ENCODE assay signal across 8 cellular contexts in genomic region chr15:50910426-50910795, GRCh38. TPM values are rescaled to one million over a fixed set of nuclear protein-coding genes. Genes with fewer than 3 reads are reported as not detected.
DNase-seq lines count a peak whose midpoint lies in the region; ATAC-seq and TF ChIP-seq lines count a peak whose summit lies in the region.
"Not testable (repeated sequence)": the region's sequence is repeated elsewhere in the genome, so short reads cannot be mapped to it uniquely, and the experiment has no call there.

No MANE protein-coding gene starts in this region.

- peak; percentile 30 for ATAC-seq in esophagus mucosa
- ATAC-seq in sciatic nerve, result peak; percentile 19

- H2AFZ ChIP-seq in ACC112 (ENCODE audit: low read length, unreplicated experiment); Loucy (ENCODE audit: low read length): not testable (repeated sequence)

- not testable (repeated sequence) for H3K36me3 ChIP-seq in ACC112 (ENCODE audit: insufficient read depth, low read length); Loucy (ENCODE audit: insufficient read depth, low read length)
- peaks cover 43% of the 10 kb centered on the region for H3K36me3 ChIP-seq in DOHH2 (ENCODE audit: control insufficient read depth, low read length)

- not testable (repeated sequence) for H3F3A ChIP-seq in DOHH2 (ENCODE audit: control insufficient read depth, insufficient read depth); Loucy (ENCODE audit: low read depth)

- peak overlapping the region; percentile 84 for H3K4me3 Mint-ChIP-seq in activated CD4-positive, alpha-beta T cell treated with anti-CD3 and anti-CD28 coated beads, Interleukin-2, amount 10 ng/mL, durations not matched to agents 7 days and 5 days

- peaks cover 20% of the 10 kb centered on the region for H3K4me1 Mint-ChIP-seq in activated CD4-positive, alpha-beta T cell treated with anti-CD3 and anti-CD28 coated beads, Interleukin-2, amount 10 ng/mL, durations not matched to agents 7 days and 5 days

- not testable (repeated sequence) for H3K27me3 Mint-ChIP-seq in activated CD4-positive, alpha-beta T cell treated with anti-CD3 and anti-CD28 coated beads, Interleukin-2, amount 10 ng/mL, durations not matched to agents 7 days and 5 days

- not testable (repeated sequence) for DNase-seq in activated CD4-positive, alpha-beta T cell treated with anti-CD3 and anti-CD28 coated beads, Interleukin-2, amount 10 ng/mL, durations not matched to agents 7 days and 5 days; sciatic nerve (ENCODE audit: low spot score)
- peak; percentile 70 for DNase-seq in astrocyte of the hippocampus (ENCODE audit: low read depth, low spot score)
- DNase-seq in kidney tubule cell (ENCODE audit: low spot score), result peak; percentile 70

- H3K27ac ChIP-seq in ACC112 (ENCODE audit: low read depth, low read length), result peak overlapping the region; percentile 96
- not testable (repeated sequence) for H3K27ac ChIP-seq in DOHH2 (ENCODE audit: low read depth, low read length)

- peaks cover 23% of the 10 kb centered on the region for H3K4me1 ChIP-seq in ACC112 (ENCODE audit: control insufficient read depth, insufficient read depth, low read length, unreplicated experiment)
- peaks cover 30% of the 10 kb centered on the region for H3K4me1 ChIP-seq in DOHH2 (ENCODE audit: control insufficient read depth, low read length)
- H3K4me1 ChIP-seq in Loucy (ENCODE audit: insufficient read depth, low read length, poor library complexity, severe bottlenecking), result peaks cover 34% of the 10 kb centered on the region

- intact Hi-C loops in sciatic nerve (cut with DNase I), result not testable (repeated sequence)

- H3K9me2 ChIP-seq in DOHH2 (replicated peaks; ENCODE audit: control insufficient read depth, low read length); Loucy (replicated peaks; ENCODE audit: low read depth, low read length): not testable (repeated sequence)

- H3K79me2 ChIP-seq in ACC112 (ENCODE audit: control insufficient read depth, insufficient read depth, low read length, unreplicated experiment) (peaks cover 18% of the 10 kb centered on the region), DOHH2 (ENCODE audit: control insufficient read depth, low read length) (peaks cover 51% of the 10 kb centered on the region), Loucy (ENCODE audit: insufficient read depth, low read length) (peaks cover 55% of the 10 kb centered on the region)

- not testable (repeated sequence) for H3K9me3 ChIP-seq in DOHH2 (ENCODE audit: control insufficient read depth, insufficient read depth, low read length); Loucy (ENCODE audit: insufficient read depth, low read depth, low read length)

- H3K4me3 ChIP-seq in ACC112 (ENCODE audit: low read depth, low read length) (peak overlapping the region; percentile 96), DOHH2 (ENCODE audit: low read length) (peak overlapping the region; percentile 93), Loucy (ENCODE audit: low read length, poor library complexity, severe bottlenecking) (peak overlapping the region; percentile 92)

- CTCF ChIA-PET in activated CD4-positive, alpha-beta T cell treated with anti-CD3 and anti-CD28 coated beads, Interleukin-2, amount 10 ng/mL, durations not matched to agents 7 days and 5 days (lab: Charles Lee), result interaction anchor here (1.2 kb wide), 1 partner anchor 14 kb away, joined by 3 read pairs; no protein-coding TSS in a partner anchor

- H3K36me3 Mint-ChIP-seq in activated CD4-positive, alpha-beta T cell treated with anti-CD3 and anti-CD28 coated beads, Interleukin-2, amount 10 ng/mL, durations not matched to agents 7 days and 5 days (ENCODE audit: low read depth), result peaks cover 13% of the 10 kb centered on the region

- POLR2A ChIA-PET in activated CD4-positive, alpha-beta T cell treated with anti-CD3 and anti-CD28 coated beads, Interleukin-2, amount 10 ng/mL, durations not matched to agents 7 days and 5 days (lab: Charles Lee), result not testable (repeated sequence)

- peak overlapping the region; percentile 51 for H3K9ac ChIP-seq in Loucy (ENCODE audit: low read depth, low read length, poor library complexity, severe bottlenecking)

- peak overlapping the region; percentile 41 for H3K27ac Mint-ChIP-seq in activated CD4-positive, alpha-beta T cell treated with anti-CD3 and anti-CD28 coated beads, Interleukin-2, amount 10 ng/mL, durations not matched to agents 7 days and 5 days

- TF ChIP-seq CTCF in DOHH2 (IDR thresholded peaks at IDR 0.05; ENCODE audit: low read depth, low read length, poor library complexity, severe bottlenecking); Loucy (conservative IDR thresholded peaks at IDR 0.05; ENCODE audit: low read length): not testable (repeated sequence)

- not testable (repeated sequence) for H4K20me1 ChIP-seq in DOHH2 (ENCODE audit: control insufficient read depth, insufficient read depth, low read depth, low read length); Loucy (ENCODE audit: insufficient read depth, low read length, poor library complexity, severe bottlenecking)

- H3K27me3 ChIP-seq in ACC112 (ENCODE audit: insufficient read depth, low read length); DOHH2 (ENCODE audit: control insufficient read depth, low read length); Loucy (ENCODE audit: insufficient read depth, low read length, poor library complexity, severe bottlenecking): not testable (repeated sequence)

- H3K4me2 ChIP-seq in DOHH2 (ENCODE audit: low read length) (peak overlapping the region; percentile 82), Loucy (ENCODE audit: low read depth, low read length, poor library complexity, severe bottlenecking) (peak overlapping the region; percentile 82)

- not testable (repeated sequence) for H3K9me3 Mint-ChIP-seq in activated CD4-positive, alpha-beta T cell treated with anti-CD3 and anti-CD28 coated beads, Interleukin-2, amount 10 ng/mL, durations not matched to agents 7 days and 5 days

RNA-seq across cellular contexts. Expression of gene AP4E1, which starts 1.9 kb away (rescaled TPM):
- total RNA-seq in activated CD4-positive, alpha-beta T cell treated with anti-CD3 and anti-CD28 coated beads, Interleukin-2, amount 10 ng/mL, durations not matched to agents 7 days and 5 days, result 10 to 100 TPM; 12.7 to 14.1 TPM
- total RNA-seq in esophagus mucosa, result 8.0 TPM
- 11.9 TPM for total RNA-seq in sciatic nerve
